Comparison of ENCODE assay signal across 24 cellular contexts in genomic region chr14:93925374-93925895, GRCh38. TPM values are rescaled to one million over a fixed set of nuclear protein-coding genes. Genes with fewer than 3 reads are reported as not detected.
"Had no signal": no experiment of that assay in that cellular context is flagged by ENCODE, and none has a peak within 500 bp of the region (broad histone marks: within the 10 kb centered on the region; RNA-seq: fewer than 3 reads in every experiment).

No MANE protein-coding gene starts in this region.

- H3K36me3 Mint-ChIP-seq: activated naive CD8-positive, alpha-beta T cell; T-cell had no signal

- H3K9me3 Mint-ChIP-seq: activated CD4-positive, alpha-beta memory T cell treated with anti-CD3 and anti-CD28 coated beads, Interleukin-2, amount 10 ng/mL, durations not matched to agents 7 days and 5 days; activated naive CD4-positive, alpha-beta T cell treated with anti-CD3 and anti-CD28 coated beads for 36 hours; activated T-helper 17 cell treated with anti-CD3 and anti-CD28 coated beads, Interleukin-2, amount 50 U/mL, for 72 hours; central memory CD8-positive, alpha-beta T cell; T-cell had no signal

- H3K27ac ChIP-seq: PC-9, WERI-Rb-1 had no signal

- H3K4me3 ChIP-seq: PC-9 had no signal

- H3K27ac Mint-ChIP-seq: activated CD4-positive, alpha-beta memory T cell treated with anti-CD3 and anti-CD28 coated beads, Interleukin-2, amount 10 ng/mL, durations not matched to agents 7 days and 5 days; activated CD4-positive, alpha-beta T cell treated with anti-CD3 and anti-CD28 coated beads for 36 hours; activated naive CD4-positive, alpha-beta T cell treated with anti-CD3 and anti-CD28 coated beads for 36 hours; activated naive CD8-positive, alpha-beta T cell; activated T-helper 17 cell treated with anti-CD3 and anti-CD28 coated beads, Interleukin-2, amount 50 U/mL, for 72 hours; T-cell had no signal

- H3K36me3 ChIP-seq: WERI-Rb-1 had no signal

- H3K27me3 Mint-ChIP-seq: activated CD4-positive, alpha-beta memory T cell treated with anti-CD3 and anti-CD28 coated beads, Interleukin-2, amount 10 ng/mL, durations not matched to agents 7 days and 5 days; activated CD4-positive, alpha-beta T cell treated with anti-CD3 and anti-CD28 coated beads for 36 hours; activated naive CD8-positive, alpha-beta T cell; central memory CD8-positive, alpha-beta T cell; T-cell had no signal

- H3K4me2 ChIP-seq: PC-9 had no signal

- DNase-seq: activated CD4-positive, alpha-beta memory T cell treated with anti-CD3 and anti-CD28 coated beads, Interleukin-2, amount 10 ng/mL, durations not matched to agents 7 days and 5 days; activated CD4-positive, alpha-beta T cell treated with anti-CD3 and anti-CD28 coated beads for 36 hours; activated CD4-positive, alpha-beta T cell treated with anti-CD3 and anti-CD28 coated beads, Interleukin-2, amount 50 U/mL, for 1 hour; activated gamma-delta T cell; activated naive CD4-positive, alpha-beta T cell treated with anti-CD3 and anti-CD28 coated beads for 36 hours; activated T-cell treated with anti-CD3 and anti-CD28 coated beads for 4 hours; activated T-cell treated with anti-CD3 and anti-CD28 coated beads, Interleukin-2, amount 50 U/mL, for 48 hours; Kasumi-1; KBM-7; NCI-H1105 treated with DMSO at 0.1 percent for 48 hours; NCI-H1436 treated with DMSO at 0.1 percent for 48 hours; NCI-H187; NCI-H446; NCI-H524; PC-9; SIG-M5; T-cell; WERI-Rb-1 had no signal

- FAIRE-seq: bronchial epithelial cell had no signal

- H3K4me3 Mint-ChIP-seq: activated CD4-positive, alpha-beta memory T cell treated with anti-CD3 and anti-CD28 coated beads, Interleukin-2, amount 10 ng/mL, durations not matched to agents 7 days and 5 days; activated CD4-positive, alpha-beta T cell treated with anti-CD3 and anti-CD28 coated beads for 36 hours; activated naive CD4-positive, alpha-beta T cell treated with anti-CD3 and anti-CD28 coated beads for 36 hours; activated naive CD8-positive, alpha-beta T cell; activated T-helper 17 cell treated with anti-CD3 and anti-CD28 coated beads, Interleukin-2, amount 50 U/mL, for 72 hours; central memory CD8-positive, alpha-beta T cell; T-cell had no signal

- H3K4me1 Mint-ChIP-seq: activated CD4-positive, alpha-beta memory T cell treated with anti-CD3 and anti-CD28 coated beads, Interleukin-2, amount 10 ng/mL, durations not matched to agents 7 days and 5 days; activated CD4-positive, alpha-beta T cell treated with anti-CD3 and anti-CD28 coated beads for 36 hours; activated T-helper 17 cell treated with anti-CD3 and anti-CD28 coated beads, Interleukin-2, amount 50 U/mL, for 72 hours; central memory CD8-positive, alpha-beta T cell; T-cell had no signal

- H2AFZ ChIP-seq: PC-9 had no signal

- ATAC-seq: activated CD4-positive, alpha-beta T cell treated with anti-CD3 and anti-CD28 coated beads for 36 hours; activated T-helper 17 cell treated with anti-CD3 and anti-CD28 coated beads, Interleukin-2, amount 50 U/mL, for 72 hours; T-cell had no signal

RNA-seq across cellular contexts. Expression of gene FAM181A, which starts 1.7 kb away (rescaled TPM):
- total RNA-seq: activated CD4-positive, alpha-beta memory T cell treated with anti-CD3 and anti-CD28 coated beads, Interleukin-2, amount 10 ng/mL, durations not matched to agents 7 days and 5 days; activated CD4-positive, alpha-beta T cell treated with anti-CD3 and anti-CD28 coated beads for 36 hours; activated CD8-positive, alpha-beta memory T cell treated with anti-CD3 and anti-CD28 coated beads for 36 hours; activated naive CD4-positive, alpha-beta T cell treated with anti-CD3 and anti-CD28 coated beads for 36 hours; activated T-helper 17 cell treated with anti-CD3 and anti-CD28 coated beads, Interleukin-2, amount 50 U/mL, for 72 hours; bronchial epithelial cell; PC-9; T-cell; T-helper 2 cell treated with Interferon-gamma antibody and Interleukin-4, amounts not matched to agents 100 ng/mL and 5 ng/mL, for 36 hours had no signal

RNA-seq across cellular contexts. Expression of gene ASB2, which starts 50.9 kb away (rescaled TPM):
- total RNA-seq: PC-9 had no signal
